ENCODE assay signal across 9 cellular contexts in genomic region chr1:16048573-16049189, GRCh38. TPM values are rescaled to one million over a fixed set of nuclear protein-coding genes. Genes with fewer than 3 reads are reported as not detected.
DNase-seq lines count a peak whose midpoint lies in the region; ATAC-seq, FAIRE-seq and TF ChIP-seq lines count a peak whose summit lies in the region.
"Had no signal": no experiment of that assay in that cellular context is flagged by ENCODE, and none has a peak within 500 bp of the region (broad histone marks: within the 10 kb centered on the region; RNA-seq: fewer than 3 reads in every experiment).

No MANE protein-coding gene starts in this region.

- H3K27ac Mint-ChIP-seq in immature natural killer cell, result no peak overlapping the region

- peaks cover 4 to 7% (median 6%) of the 10 kb centered on the region in 3 donors for H3K27me3 Mint-ChIP-seq in immature natural killer cell (ENCODE audit: low read depth in 3 of 3)

- CTCF ChIA-PET in GM12878 (lab: Yijun Ruan, JAX), result no interaction called here

- H3K4me3 Mint-ChIP-seq in immature natural killer cell, result peak overlapping the region; percentile 24 to 60 (median 35)

- no peak for TF ChIP-seq EP300 in GM12878 (IDR thresholded peaks at IDR 0.05; ENCODE audit: borderline replicate concordance in 1 of 2, control insufficient read depth in 1 of 2, low read depth in 2 of 2, low read length in 2 of 2)

- H3K9me3 Mint-ChIP-seq in immature natural killer cell, result no peaks in the 10 kb centered on the region

- H2AFZ ChIP-seq in DND-41 (ENCODE audit: low read depth, low read length) (no peak overlapping the region), GM12878 (ENCODE audit: control insufficient read depth, low read depth, low read length) (no peak overlapping the region)

- SMC1A ChIA-PET in GM12878 (lab: Charles Lee; ENCODE audit: uncharacterized antibody, unreplicated experiment), result interaction anchor here (1.2 kb wide), 1 partner anchor 36 kb away, joined by 3 read pairs; no protein-coding TSS in a partner anchor

- FAIRE-seq in GM12878 (lab: Jason Lieb, UNC), result no peak
- FAIRE-seq: islet of Langerhans had no signal

- no TSS peak for BruUV-seq in GM12878 (replicated peaks; lab: Mats Ljungman, UMichigan)

- H3K4me2 ChIP-seq in DND-41 (ENCODE audit: insufficient read depth, low read length) (no peak overlapping the region), GM12878 (ENCODE audit: control insufficient read depth, insufficient read depth) (0 out of 2 replicates have a peak overlapping the region, but pooled peaks have one; percentile 17)

- H3K4me1 ChIP-seq in DND-41 (ENCODE audit: insufficient read depth, low read length), result no peaks in the 10 kb centered on the region
- H3K4me1 ChIP-seq in GM12878 (ENCODE audit: control insufficient read depth, insufficient read depth, low read length), result no peaks in the 10 kb centered on the region

- 11% methylated on average over 14 of the region's 25 CpGs for WGBS in GM12878 (ENCODE audit: insufficient coverage, insufficient replicate concordance, low lambda C conversion rate, missing lambda C conversion rate)

- H3K79me2 ChIP-seq in DND-41 (ENCODE audit: insufficient read depth, low read length), result no peaks in the 10 kb centered on the region
- H3K79me2 ChIP-seq in GM12878 (ENCODE audit: control insufficient read depth, insufficient read depth, low read length), result no peaks in the 10 kb centered on the region

- no peaks in the 10 kb centered on the region for H3K9me3 ChIP-seq in DND-41 (ENCODE audit: insufficient read depth, low read length, severe bottlenecking)
- H3K9me3 ChIP-seq in GM12878 (replicated peaks; ENCODE audit: control insufficient read depth, insufficient read depth, low read length), result no peaks in the 10 kb centered on the region

- no peak for TF ChIP-seq RAD21 in GM12878 (IDR thresholded peaks at IDR 0.05; ENCODE audit: insufficient read depth, low read depth, low read length)

- POLR2A ChIA-PET in GM12878 (lab: Charles Lee), result no interaction called here

- intact Hi-C loops in GM12878 (cut with micrococcal nuclease; ENCODE audit: unreplicated experiment), result no loop called here

- no peak for TF ChIP-seq POLR2A in GM12878 (IDR thresholded peaks at IDR 0.05; ENCODE audit: low read depth, low read length)

- TF ChIP-seq CTCF in DND-41 (IDR thresholded peaks at IDR 0.05; ENCODE audit: borderline replicate concordance, extremely low read depth, low read length, poor library complexity, severe bottlenecking) (no peak), GM12878 (IDR thresholded peaks at IDR 0.05 in 2 of 3, conservative IDR thresholded peaks at IDR 0.05 in 1 of 3; ENCODE audit: control insufficient read depth in 2 of 3, extremely low read depth in 1 of 3, insufficient read depth in 1 of 3, low read depth in 3 of 3, low read length in 3 of 3) (no peak)

- H3K36me3 ChIP-seq in DND-41 (ENCODE audit: insufficient read depth, low read length) (no peaks in the 10 kb centered on the region), GM12878 (ENCODE audit: control insufficient read depth in 2 of 2, insufficient read depth in 2 of 2, low read length in 1 of 2) (no peaks in the 10 kb centered on the region)

- in situ Hi-C loops in GM12878 (cut with MboI), result no loop called here

- RAD21 ChIA-PET in GM12878 (lab: Charles Lee; ENCODE audit: unreplicated experiment), result no interaction called here

- H3K9ac ChIP-seq in DND-41 (ENCODE audit: low read depth, low read length) (no peak overlapping the region), GM12878 (ENCODE audit: control insufficient read depth, insufficient read depth, low read length) (no peak overlapping the region)

- ATAC-seq in DND-41 (ENCODE audit: insufficient read depth, low read depth) (no peak), GM12878 (peak; percentile 60), HG02610 (IDR thresholded peaks at IDR 0.05; ENCODE audit: unreplicated experiment) (no peak), GM18868 (IDR thresholded peaks at IDR 0.05; ENCODE audit: unreplicated experiment) (no peak)

- H3K4me1 Mint-ChIP-seq in immature natural killer cell, result peaks cover 1 to 6% of the 10 kb centered on the region in 2 donors

- H3K27me3 ChIP-seq in DND-41 (ENCODE audit: insufficient read depth, low read length, poor library complexity), result no peaks in the 10 kb centered on the region
- H3K27me3 ChIP-seq in GM12878 (replicated peaks in 1 of 2; ENCODE audit: control insufficient read depth in 2 of 2, insufficient read depth in 2 of 2, low read length in 1 of 2), result no peaks in the 10 kb centered on the region; a peak in 3 of 4 replicates

- peak; percentile 22 for DNase-seq in DND-41
- peak; percentile 27 for DNase-seq in NCI-H526 treated with DMSO at 0.1 percent for 48 hours (lab: John Stamatoyannopoulos, UW)
- no peak for DNase-seq in GM12878 (ENCODE audit: low read depth, low spot score)
- peak; percentile 20 to 41 (median 25) for DNase-seq in immature natural killer cell
- peak; percentile 41 to 52 for DNase-seq in stimulated activated CD4-positive, alpha-beta T cell treated with anti-CD3 and anti-CD28 coated beads, Interleukin-4, amount 100 ng/mL, for 4 hours
- no peak for DNase-seq in activated CD4-positive, CD25-positive, alpha-beta regulatory T cell treated with anti-CD3 and anti-CD28 coated beads, Interleukin-2, amount 50 U/mL, for 72 hours

- H3K4me3 ChIP-seq in DND-41 (ENCODE audit: low read depth in 1 of 2, low read length in 2 of 2) (no peak overlapping the region), GM12878 (no peak overlapping the region)

- H3K36me3 Mint-ChIP-seq in immature natural killer cell, result no peaks in the 10 kb centered on the region

- H3K27ac ChIP-seq in DND-41 (ENCODE audit: low read length), result no peak overlapping the region
- H3K27ac ChIP-seq in GM12878 (ENCODE audit: control insufficient read depth, insufficient read depth), result no peak overlapping the region

- 0 out of 2 replicates have a peak, but pooled peaks cover 3% of the 10 kb centered on the region for H4K20me1 ChIP-seq in DND-41 (ENCODE audit: insufficient read depth, low read length)
- H4K20me1 ChIP-seq in GM12878 (ENCODE audit: control insufficient read depth, insufficient read depth), result no peaks in the 10 kb centered on the region

RNA-seq across cellular contexts. Expression of gene CLCNKB, which starts 5.1 kb away (rescaled TPM):
- total RNA-seq in GM12878 (2013; cell fraction: nucleolus; rRNA removed), result not detected in 2 replicates
- total RNA-seq in GM12878 (2014; rRNA removed) (not detected in 2 replicates), GM12878 (2014; rRNA removed; fragmentation: Illumina TruSeq; extraction: Trizol) (not detected in 2 replicates), GM12878 (2021) (not detected in 2 replicates)
- polyA plus RNA-seq in GM12878 (2011; ENCODE audit: low read depth), result not detected
- polyA plus RNA-seq in GM12878 (2011; rRNA removed) (not detected in 2 replicates), GM12878 (2014; fragmentation: Illumina TruSeq; extraction: Trizol) (not detected in 2 replicates), GM12878 (2014; fragmentation: Nextera tagmentation; extraction: Ambion mirVana) (under 1 TPM in 1 of 2 experiments, not detected in 1; 0.05 TPM), GM12878 (2014; rRNA removed) (not detected in 2 replicates), GM12878 (2016; fragmentation: Nextera tagmentation; extraction: Ambion mirVana) (not detected), immature natural killer cell (not detected)
- polyA plus RNA-seq in GM12878 (2011; cell fraction: cytosol; rRNA removed), result not detected in 2 replicates
- polyA plus RNA-seq in GM12878 (2011; cell fraction: nucleus; rRNA removed), result not detected in 2 replicates
- polyA plus RNA-seq in GM12878 (2012), result not detected in 2 replicates
- not detected in 2 replicates for polyA minus RNA-seq in GM12878 (2011; rRNA and poly(A)+ RNA removed)
- not detected in 2 replicates for polyA minus RNA-seq in GM12878 (2011; cell fraction: cytosol; rRNA and poly(A)+ RNA removed)
- not detected in 2 replicates for polyA minus RNA-seq in GM12878 (2011; cell fraction: nucleus; rRNA and poly(A)+ RNA removed)

RNA-seq across cellular contexts. Expression of gene FAM131C, which starts 24.8 kb away (rescaled TPM):
- not detected in 2 replicates for total RNA-seq in GM12878 (2013; cell fraction: nucleolus; rRNA removed)
- total RNA-seq in GM12878 (2014; rRNA removed), result not detected in 2 replicates
- total RNA-seq in GM12878 (2014; rRNA removed; fragmentation: Illumina TruSeq; extraction: Trizol), result not detected in 2 replicates
- not detected in 2 replicates for total RNA-seq in GM12878 (2021)
- polyA plus RNA-seq in GM12878 (2011; ENCODE audit: low read depth), result not detected
- polyA plus RNA-seq in GM12878 (2011; rRNA removed), result not detected in 2 replicates
- not detected in 2 replicates for polyA plus RNA-seq in GM12878 (2011; cell fraction: cytosol; rRNA removed)
- polyA plus RNA-seq in GM12878 (2011; cell fraction: nucleus; rRNA removed), result not detected in 2 replicates
- 0.08 TPM in 1 of 2 replicates, not detected in the other for polyA plus RNA-seq in GM12878 (2012)
- 0.03 TPM in 1 of 2 replicates, not detected in the other for polyA plus RNA-seq in GM12878 (2014; fragmentation: Illumina TruSeq; extraction: Trizol)
- not detected for polyA plus RNA-seq in GM12878 (2014; fragmentation: Nextera tagmentation; extraction: Ambion mirVana)
- not detected in 2 replicates for polyA plus RNA-seq in GM12878 (2014; rRNA removed)
- polyA plus RNA-seq in GM12878 (2016; fragmentation: Nextera tagmentation; extraction: Ambion mirVana), result not detected
- polyA minus RNA-seq in GM12878 (2011; rRNA and poly(A)+ RNA removed), result not detected in 2 replicates
- not detected in 2 replicates for polyA minus RNA-seq in GM12878 (2011; cell fraction: cytosol; rRNA and poly(A)+ RNA removed)
- not detected in 2 replicates for polyA minus RNA-seq in GM12878 (2011; cell fraction: nucleus; rRNA and poly(A)+ RNA removed)
- not detected for polyA plus RNA-seq in immature natural killer cell

RNA-seq across cellular contexts. Expression of gene CLCNKA, which starts 26.8 kb away (rescaled TPM):
- total RNA-seq in GM12878 (2013; cell fraction: nucleolus; rRNA removed), result 1.7 and 1.8 TPM in 2 replicates
- total RNA-seq in GM12878 (2014; rRNA removed), result not detected in 2 replicates
- total RNA-seq in GM12878 (2014; rRNA removed; fragmentation: Illumina TruSeq; extraction: Trizol), result not detected in 2 replicates
- total RNA-seq in GM12878 (2021), result 0.08 TPM in 1 of 2 replicates, not detected in the other
- polyA plus RNA-seq in GM12878 (2011; ENCODE audit: low read depth), result 0.13 TPM
- 0.05 and 0.06 TPM in 2 replicates for polyA plus RNA-seq in GM12878 (2011; rRNA removed)
- 0.04 and 0.25 TPM in 2 replicates for polyA plus RNA-seq in GM12878 (2011; cell fraction: cytosol; rRNA removed)
- 1.8 and 2.5 TPM in 2 replicates for polyA plus RNA-seq in GM12878 (2011; cell fraction: nucleus; rRNA removed)
- 0.25 and 0.26 TPM in 2 replicates for polyA plus RNA-seq in GM12878 (2012)
- polyA plus RNA-seq in GM12878 (2014; fragmentation: Illumina TruSeq; extraction: Trizol), result not detected in 2 replicates
- under 1 TPM in 1 of 2 experiments, not detected in 1; 0.02 TPM for polyA plus RNA-seq in GM12878 (2014; fragmentation: Nextera tagmentation; extraction: Ambion mirVana)
- 0.10 and 0.23 TPM in 2 replicates for polyA plus RNA-seq in GM12878 (2014; rRNA removed)
- under 1 TPM in 1 of 2 experiments, not detected in 1; 0.15 TPM for polyA plus RNA-seq in GM12878 (2016; fragmentation: Nextera tagmentation; extraction: Ambion mirVana)
- polyA minus RNA-seq in GM12878 (2011; rRNA and poly(A)+ RNA removed), result 0.52 TPM in 1 of 2 replicates, not detected in the other
- not detected in 2 replicates for polyA minus RNA-seq in GM12878 (2011; cell fraction: cytosol; rRNA and poly(A)+ RNA removed)
- 0.19 and 1.2 TPM in 2 replicates for polyA minus RNA-seq in GM12878 (2011; cell fraction: nucleus; rRNA and poly(A)+ RNA removed)
- polyA plus RNA-seq in immature natural killer cell, result not detected

RNA-seq across cellular contexts. Expression of gene HSPB7, which starts 30.8 kb away (rescaled TPM):
- not detected in 2 replicates for total RNA-seq in GM12878 (2013; cell fraction: nucleolus; rRNA removed)
- not detected in 2 replicates for total RNA-seq in GM12878 (2014; rRNA removed)
- total RNA-seq in GM12878 (2014; rRNA removed; fragmentation: Illumina TruSeq; extraction: Trizol), result not detected in 2 replicates
- total RNA-seq in GM12878 (2021), result 0.21 TPM in 1 of 2 replicates, not detected in the other
- not detected for polyA plus RNA-seq in GM12878 (2011; ENCODE audit: low read depth)
- not detected in 2 replicates for polyA plus RNA-seq in GM12878 (2011; rRNA removed)
- not detected in 2 replicates for polyA plus RNA-seq in GM12878 (2011; cell fraction: cytosol; rRNA removed)
- not detected in 2 replicates for polyA plus RNA-seq in GM12878 (2011; cell fraction: nucleus; rRNA removed)
- polyA plus RNA-seq in GM12878 (2012), result 0.08 and 0.27 TPM in 2 replicates
- polyA plus RNA-seq in GM12878 (2014; fragmentation: Illumina TruSeq; extraction: Trizol), result not detected in 2 replicates
- polyA plus RNA-seq in GM12878 (2014; fragmentation: Nextera tagmentation; extraction: Ambion mirVana), result not detected
- not detected in 2 replicates for polyA plus RNA-seq in GM12878 (2014; rRNA removed)
- under 1 TPM in 1 of 2 experiments, not detected in 1; 0.34 TPM for polyA plus RNA-seq in GM12878 (2016; fragmentation: Nextera tagmentation; extraction: Ambion mirVana)
- not detected in 2 replicates for polyA minus RNA-seq in GM12878 (2011; rRNA and poly(A)+ RNA removed)
- not detected in 2 replicates for polyA minus RNA-seq in GM12878 (2011; cell fraction: cytosol; rRNA and poly(A)+ RNA removed)
- 0.12 TPM in 1 of 2 replicates, not detected in the other for polyA minus RNA-seq in GM12878 (2011; cell fraction: nucleus; rRNA and poly(A)+ RNA removed)
- not detected for polyA plus RNA-seq in immature natural killer cell

RNA-seq across cellular contexts. Expression of gene SRARP, which starts 44.6 kb away (rescaled TPM):
- not detected in 2 replicates for total RNA-seq in GM12878 (2013; cell fraction: nucleolus; rRNA removed)
- total RNA-seq in GM12878 (2014; rRNA removed) (not detected in 2 replicates), GM12878 (2014; rRNA removed; fragmentation: Illumina TruSeq; extraction: Trizol) (not detected in 2 replicates), GM12878 (2021) (not detected in 2 replicates)
- not detected for polyA plus RNA-seq in GM12878 (2011; ENCODE audit: low read depth)
- polyA plus RNA-seq in GM12878 (2011; rRNA removed) (0.03 TPM in 1 of 2 replicates, not detected in the other), GM12878 (2014; fragmentation: Illumina TruSeq; extraction: Trizol) (not detected in 2 replicates), GM12878 (2014; fragmentation: Nextera tagmentation; extraction: Ambion mirVana) (not detected), GM12878 (2014; rRNA removed) (0.06 TPM in 1 of 2 replicates, not detected in the other), GM12878 (2016; fragmentation: Nextera tagmentation; extraction: Ambion mirVana) (not detected), immature natural killer cell (not detected)
- 0.01 and 0.02 TPM in 2 replicates for polyA plus RNA-seq in GM12878 (2011; cell fraction: cytosol; rRNA removed)
- 0.03 TPM in 1 of 2 replicates, not detected in the other for polyA plus RNA-seq in GM12878 (2011; cell fraction: nucleus; rRNA removed)
- not detected in 2 replicates for polyA plus RNA-seq in GM12878 (2012)
- not detected in 2 replicates for polyA minus RNA-seq in GM12878 (2011; rRNA and poly(A)+ RNA removed)
- polyA minus RNA-seq in GM12878 (2011; cell fraction: cytosol; rRNA and poly(A)+ RNA removed), result not detected in 2 replicates
- not detected in 2 replicates for polyA minus RNA-seq in GM12878 (2011; cell fraction: nucleus; rRNA and poly(A)+ RNA removed)

Comparison
In these comparisons a context has a peak if more than half of its experiments do, and no peak if none do; other contexts are left out.
1. DNase-seq: peak in DND-41 (single experiment), NCI-H526 treated with DMSO at 0.1 percent for 48 hours (single experiment), immature natural killer cell (3 of 3) and stimulated activated CD4-positive, alpha-beta T cell treated with anti-CD3 and anti-CD28 coated beads, Interleukin-4, amount 100 ng/mL, for 4 hours (2 of 2); none in GM12878 (single experiment) and activated CD4-positive, CD25-positive, alpha-beta regulatory T cell treated with anti-CD3 and anti-CD28 coated beads, Interleukin-2, amount 50 U/mL, for 72 hours (single experiment).